8 cellular contexts compared by ENCODE assay signal in genomic region chr1:165606676-165607075, GRCh38. TPM values are rescaled to one million over a fixed set of nuclear protein-coding genes. Genes with fewer than 3 reads are reported as not detected.
DNase-seq lines count a peak whose midpoint lies in the region; FAIRE-seq and TF ChIP-seq lines count a peak whose summit lies in the region.
"Not testable (repeated sequence)": the region's sequence is repeated elsewhere in the genome, so short reads cannot be mapped to it uniquely, and the experiment has no call there.

No MANE protein-coding gene starts in this region.

- TF ChIP-seq CTCF in fibroblast of pulmonary artery (IDR thresholded peaks at IDR 0.05; ENCODE audit: low read length, missing control alignments); kidney epithelial cell (IDR thresholded peaks at IDR 0.05; ENCODE audit: insufficient read depth, low read length, poor library complexity, severe bottlenecking); thyroid gland (IDR thresholded peaks at IDR 0.05): not testable (repeated sequence)

- not testable (repeated sequence) for H3K9me3 ChIP-seq in BLaER1, thyroid gland

- not testable (repeated sequence) for H3K27ac ChIP-seq in BLaER1, thyroid gland

- 34 to 40% methylated on average over 12 of the region's 12 CpGs for WGBS in thyroid gland, 2 donors

- not testable (repeated sequence) for H3K36me3 ChIP-seq in BLaER1; kidney epithelial cell (ENCODE audit: control insufficient read depth, insufficient read depth, low read length); thyroid gland

- H3K4me1 ChIP-seq in BLaER1 = peaks cover 28% of the 10 kb centered on the region
- H3K4me1 ChIP-seq in thyroid gland = not testable (repeated sequence)

- H3K4me2 ChIP-seq in BLaER1 = peak overlapping the region; percentile 27; the same call in 1 of the 2 replicates

- peak; percentile 89 for FAIRE-seq in RCC 7860 (lab: Jason Lieb, UNC)

- H4K20me1 ChIP-seq in BLaER1 = not testable (repeated sequence)

- not testable (repeated sequence) for H3K9ac ChIP-seq in BLaER1

- H3K27me3 ChIP-seq in BLaER1; kidney epithelial cell (ENCODE audit: control insufficient read depth, insufficient read depth, low read length); thyroid gland: not testable (repeated sequence)

- not testable (repeated sequence) for H3K4me3 ChIP-seq in BLaER1; fibroblast of pulmonary artery (replicated peaks; ENCODE audit: low read depth, low read length); kidney epithelial cell (ENCODE audit: low read depth, low read length); thyroid gland (replicated peaks in 1 of 3)

- peak; percentile 48 for DNase-seq in HK-2 (ENCODE audit: unreplicated experiment)
- DNase-seq in RCC 7860 (ENCODE audit: low spot score) = peak; percentile 73
- peak; percentile 78 for DNase-seq in amniotic epithelial cell (ENCODE audit: low read depth)
- DNase-seq in fibroblast of pulmonary artery (ENCODE audit: low read depth) = peak; percentile 25
- DNase-seq in kidney epithelial cell (ENCODE audit: low read depth) = peak; percentile 31
- peak; percentile 46 for DNase-seq in left kidney (ENCODE audit: low read depth, low spot score)
- DNase-seq in thyroid gland = peak; percentile 87 to 88

- TF ChIP-seq POLR2A in thyroid gland (IDR thresholded peaks at IDR 0.05) = not testable (repeated sequence)

- intact Hi-C loops in thyroid gland (cut with DNase I) = loop anchor here (10.0 kb wide), 1 partner anchor 158 kb away; the partner anchor contains the start of gene TMCO1

RNA-seq across cellular contexts. Expression of gene MGST3, which starts 24.4 kb away (rescaled TPM):
- total RNA-seq in kidney epithelial cell (122 and 150 TPM in 2 replicates), thyroid gland (100 to 1,000 TPM; 146 to 366 (median 307) TPM)

Comparison
In these comparisons a context has a peak if more than half of its experiments do, and no peak if none do; other contexts are left out.
1. DNase-seq: peak in every context shown above with its lines; median percentile 88 in thyroid gland; 78 in amniotic epithelial cell; 73 in RCC 7860; 48 in HK-2; 46 in left kidney; 31 in kidney epithelial cell; 25 in fibroblast of pulmonary artery.